Comparison of ENCODE assay signal across 1 cellular context in genomic region chr9:86281577-86282076, GRCh38.
TF ChIP-seq lines count a peak whose summit lies in the region.

No MANE protein-coding gene starts in this region.

TF ChIP-seq in HepG2, 621 proteins besides CTCF, POLR2A, EP300 and RAD21 (continued from another document):
- TF ChIP-seq U2AF2 (IDR thresholded peaks at IDR 0.05; ENCODE audit: low read depth, low read length) (no peak), PHF20 (CRISPR knock-in tag; IDR thresholded peaks at IDR 0.05) (peak; percentile 39; the same call in 1 of the 2 replicates), GATAD1 (CRISPR knock-in tag; IDR thresholded peaks at IDR 0.05) (no peak), SIX1 (CRISPR knock-in tag; IDR thresholded peaks at IDR 0.05; ENCODE audit: borderline replicate concordance) (no peak), REPIN1 (CRISPR knock-in tag; IDR thresholded peaks at IDR 0.05; ENCODE audit: borderline replicate concordance, low read depth) (peak; percentile 44; the same call in 1 of the 2 replicates), ZBTB40 (IDR thresholded peaks at IDR 0.05) (no peak), ZBTB40 (CRISPR knock-in tag; IDR thresholded peaks at IDR 0.05) (0 out of 2 replicates have a peak, but pooled peaks have one; percentile 11)
- TF ChIP-seq, protein P1, sequence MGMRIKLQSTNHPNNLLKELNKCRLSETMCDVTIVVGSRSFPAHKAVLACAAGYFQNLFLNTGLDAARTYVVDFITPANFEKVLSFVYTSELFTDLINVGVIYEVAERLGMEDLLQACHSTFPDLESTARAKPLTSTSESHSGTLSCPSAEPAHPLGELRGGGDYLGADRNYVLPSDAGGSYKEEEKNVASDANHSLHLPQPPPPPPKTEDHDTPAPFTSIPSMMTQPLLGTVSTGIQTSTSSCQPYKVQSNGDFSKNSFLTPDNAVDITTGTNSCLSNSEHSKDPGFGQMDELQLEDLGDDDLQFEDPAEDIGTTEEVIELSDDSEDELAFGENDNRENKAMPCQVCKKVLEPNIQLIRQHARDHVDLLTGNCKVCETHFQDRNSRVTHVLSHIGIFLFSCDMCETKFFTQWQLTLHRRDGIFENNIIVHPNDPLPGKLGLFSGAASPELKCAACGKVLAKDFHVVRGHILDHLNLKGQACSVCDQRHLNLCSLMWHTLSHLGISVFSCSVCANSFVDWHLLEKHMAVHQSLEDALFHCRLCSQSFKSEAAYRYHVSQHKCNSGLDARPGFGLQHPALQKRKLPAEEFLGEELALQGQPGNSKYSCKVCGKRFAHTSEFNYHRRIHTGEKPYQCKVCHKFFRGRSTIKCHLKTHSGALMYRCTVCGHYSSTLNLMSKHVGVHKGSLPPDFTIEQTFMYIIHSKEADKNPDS (CRISPR knock-in tag; IDR thresholded peaks at IDR 0.05) = 0 out of 2 replicates have a peak, but pooled peaks have one; percentile 18
